19 cellular contexts compared by ENCODE assay signal in the genomic region with DNA sequence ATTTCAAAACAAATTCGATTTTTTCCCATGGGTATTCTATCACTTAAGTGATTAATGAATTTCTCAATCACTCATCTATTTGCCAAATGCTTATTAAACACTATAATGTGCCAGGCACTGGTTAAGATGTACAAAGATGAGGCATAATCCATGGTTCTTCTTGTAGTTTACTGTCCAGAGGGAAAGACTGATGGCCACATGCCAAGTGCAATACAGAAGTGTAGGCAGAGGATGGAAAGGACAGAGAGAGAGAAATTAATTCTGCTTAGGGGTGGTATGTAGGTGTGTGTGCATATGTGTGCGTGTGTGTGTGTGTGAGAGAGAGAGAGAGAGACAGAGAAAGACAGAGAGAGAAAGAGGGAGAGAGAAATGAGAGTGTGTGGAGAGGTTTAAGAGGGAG.
DNase-seq lines count a peak whose midpoint lies in the region; ATAC-seq and TF ChIP-seq lines count a peak whose summit lies in the region.
"Had no signal": no experiment of that assay in that cellular context is flagged by ENCODE, and none has a peak within 500 bp of the region (broad histone marks: within the 10 kb centered on the region; RNA-seq: fewer than 3 reads in every experiment).

No MANE protein-coding gene starts in this region.

- H3K79me2 ChIP-seq in GM23248 (ENCODE audit: insufficient read depth) (no peaks in the 10 kb centered on the region), Karpas-422 (ENCODE audit: low read length) (no peaks in the 10 kb centered on the region)

- H3K4me1 ChIP-seq in GM23248 (ENCODE audit: insufficient read depth) (peaks cover 29% of the 10 kb centered on the region), Karpas-422 (ENCODE audit: low read length) (no peaks in the 10 kb centered on the region), BE2C (no peaks in the 10 kb centered on the region)

- DNase-seq in GM23248, result peak; percentile 35
- peak; percentile 41 for DNase-seq in LHCN-M2 (ENCODE audit: low read depth)
- peak; percentile 30 for DNase-seq in dermis blood vessel endothelial cell
- peak; percentile 35 to 44 for DNase-seq in lung microvascular endothelial cell (ENCODE audit: low read depth in 2 of 2)
- no peak for DNase-seq in naive thymus-derived CD8-positive, alpha-beta T cell
- DNase-seq in Karpas-422, result no peak
- no peak for DNase-seq in BE2C
- DNase-seq: AML-193; GDM1; HCEC 1CT; MV-4-11; NCI-H1417; NCI-H187; NCI-H526 treated with DMSO at 0.1 percent for 48 hours; NK-92 treated with Interleukin-12 subunit alpha and Interleukin-12 subunit beta, amount 100 ng/mL, for 24 hours; SW 1271 had no signal

- H3K27me3 Mint-ChIP-seq in naive thymus-derived CD8-positive, alpha-beta T cell, result no peaks in the 10 kb centered on the region

- H2AFZ ChIP-seq in GM23248 (no peak overlapping the region), Karpas-422 (ENCODE audit: low read length) (no peak overlapping the region)
- H2AFZ ChIP-seq: GM23338 had no signal

- in situ Hi-C loops in GM23248 (cut with MboI), result no loop called here

- ATAC-seq in naive thymus-derived CD8-positive, alpha-beta T cell, result no peak
- ATAC-seq: GM23338, Right ventricle myocardium inferior had no signal

- H3K9me3 ChIP-seq in GM23248 (ENCODE audit: low read depth) (no peaks in the 10 kb centered on the region), Karpas-422 (ENCODE audit: low read length) (no peaks in the 10 kb centered on the region), BE2C (no peaks in the 10 kb centered on the region)

- H3K4me2 ChIP-seq in GM23248 (ENCODE audit: unreplicated experiment) (no peak overlapping the region), Karpas-422 (ENCODE audit: low read depth, low read length, poor library complexity, severe bottlenecking) (no peak overlapping the region)
- H3K4me2 ChIP-seq: GM23338 had no signal

- H3K9me3 Mint-ChIP-seq in naive thymus-derived CD8-positive, alpha-beta T cell, result no peaks in the 10 kb centered on the region
- H3K9me3 Mint-ChIP-seq: CD14-positive monocyte, GM23338 had no signal

- H3K4me1 Mint-ChIP-seq in naive thymus-derived CD8-positive, alpha-beta T cell, result peaks cover 0 to 5% (median 0%) of the 10 kb centered on the region in 4 donors

- WGBS in GM23248 (ENCODE audit: low coverage in 1 of 2, low lambda C conversion rate in 2 of 2, missing lambda C conversion rate in 2 of 2), 2 experiments, result 50 to 51% methylated on average over 2 of the region's 2 CpGs

- no peak overlapping the region for H3K4me3 Mint-ChIP-seq in naive thymus-derived CD8-positive, alpha-beta T cell
- H3K4me3 Mint-ChIP-seq: CD14-positive monocyte, GM23338 had no signal

- peaks cover 41% of the 10 kb centered on the region for H3F3A ChIP-seq in GM23248 (ENCODE audit: insufficient read depth)

- H3K36me3 ChIP-seq in GM23248 (ENCODE audit: low read depth), result no peaks in the 10 kb centered on the region
- no peaks in the 10 kb centered on the region for H3K36me3 ChIP-seq in Karpas-422 (ENCODE audit: insufficient read depth, low read length)
- H3K36me3 ChIP-seq in BE2C, result no peaks in the 10 kb centered on the region

- H3K27ac Mint-ChIP-seq in naive thymus-derived CD8-positive, alpha-beta T cell, result no peak overlapping the region
- H3K27ac Mint-ChIP-seq: GM23338 had no signal

- POLR2A ChIA-PET in naive thymus-derived CD8-positive, alpha-beta T cell (lab: Charles Lee), result no interaction called here

- H3K36me3 Mint-ChIP-seq in naive thymus-derived CD8-positive, alpha-beta T cell, result peaks cover 0 to 8% (median 2%) of the 10 kb centered on the region in 3 donors
- H3K36me3 Mint-ChIP-seq: CD14-positive monocyte had no signal

- H3K9me2 ChIP-seq in GM23248 (ENCODE audit: insufficient read depth) (no peaks in the 10 kb centered on the region), Karpas-422 (replicated peaks; ENCODE audit: insufficient read depth, low read length) (no peaks in the 10 kb centered on the region)

- H3K9ac ChIP-seq in GM23248 (no peak overlapping the region), Karpas-422 (ENCODE audit: low read length) (no peak overlapping the region)

- no peak overlapping the region for H3K4me3 ChIP-seq in GM23248
- H3K4me3 ChIP-seq in Karpas-422 (ENCODE audit: low read length), result no peak overlapping the region
- no peak overlapping the region for H3K4me3 ChIP-seq in BE2C (ENCODE audit: low read depth, low read length)
- H3K4me3 ChIP-seq: GM23338 had no signal

- no peaks in the 10 kb centered on the region for H3K27me3 ChIP-seq in GM23248 (replicated peaks; ENCODE audit: insufficient read depth)
- no peaks in the 10 kb centered on the region for H3K27me3 ChIP-seq in Karpas-422 (ENCODE audit: low read length)
- no peaks in the 10 kb centered on the region for H3K27me3 ChIP-seq in BE2C

- H4K20me1 ChIP-seq in GM23248 (ENCODE audit: insufficient read depth) (no peaks in the 10 kb centered on the region), Karpas-422 (ENCODE audit: insufficient read depth, low read depth, low read length) (no peaks in the 10 kb centered on the region)

- no peak overlapping the region for H3K27ac ChIP-seq in GM23248
- no peak overlapping the region for H3K27ac ChIP-seq in Karpas-422 (ENCODE audit: low read length)

- no peak for TF ChIP-seq CTCF in BE2C (IDR thresholded peaks at IDR 0.05; ENCODE audit: low read depth, low read length)

Comparison
In these comparisons a context has a peak if more than half of its experiments do, and no peak if none do; other contexts are left out.
1. DNase-seq: peak in GM23248 (single experiment), LHCN-M2 (single experiment), dermis blood vessel endothelial cell (single experiment) and lung microvascular endothelial cell (2 of 2); none in naive thymus-derived CD8-positive, alpha-beta T cell (0 of 10), Karpas-422 (single experiment) and BE2C (single experiment).